Comparison of ENCODE assay signal across 8 cellular contexts in the genomic region with DNA sequence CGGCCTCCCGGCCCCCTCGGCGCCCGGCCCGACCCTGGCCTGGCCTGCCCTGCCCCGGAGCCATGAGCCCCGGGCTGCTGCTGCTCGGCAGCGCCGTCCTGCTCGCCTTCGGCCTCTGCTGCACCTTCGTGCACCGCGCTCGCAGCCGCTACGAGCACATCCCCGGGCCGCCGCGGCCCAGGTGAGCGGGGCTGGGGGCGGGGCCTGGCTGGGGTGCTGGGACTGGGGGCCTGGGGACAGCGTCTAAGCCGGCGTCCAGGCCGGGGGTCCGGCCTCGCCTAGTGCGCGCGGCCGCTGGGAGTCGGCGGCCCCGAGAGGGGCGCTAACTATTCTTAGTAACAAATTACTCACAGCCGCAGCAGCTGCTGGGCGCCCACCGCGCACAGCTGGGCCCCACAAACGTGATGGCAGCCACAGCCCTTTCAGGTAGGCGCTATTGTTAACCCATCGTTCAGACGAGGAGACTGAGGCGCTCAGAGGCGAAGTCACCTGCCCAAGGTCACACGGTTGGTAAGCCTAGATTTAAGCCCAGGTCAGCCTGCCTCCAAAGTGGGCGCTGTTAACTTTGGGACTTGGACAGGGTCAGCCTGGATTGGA. TPM values are rescaled to one million over a fixed set of nuclear protein-coding genes. Genes with fewer than 3 reads are reported as not detected.
DNase-seq lines count a peak whose midpoint lies in the region; ATAC-seq and TF ChIP-seq lines count a peak whose summit lies in the region.

No MANE protein-coding gene starts in this region.

- H3K9me3 ChIP-seq in colonic mucosa: no peaks in the 10 kb centered on the region
- no peaks in the 10 kb centered on the region for H3K9me3 ChIP-seq in osteoblast (ENCODE audit: low read depth, low read length)

- no peaks in the 10 kb centered on the region for H3K79me2 ChIP-seq in osteoblast (ENCODE audit: insufficient read depth, low read length)

- H4K20me1 ChIP-seq in osteoblast (ENCODE audit: insufficient read depth, low read length): no peaks in the 10 kb centered on the region

- peak overlapping the region; percentile 47 for H2AFZ ChIP-seq in osteoblast (ENCODE audit: low read length)

- POLR2A ChIA-PET in AG04449 (lab: Yijun Ruan, JAX): interaction anchor here (1.1 kb wide), 1 partner anchor 109 kb away, joined by 3 read pairs; the partner anchor contains the start of gene EML1

- DNase-seq in AG04449 (ENCODE audit: low read depth, low spot score) (no peak), colonic mucosa (no peak), osteoblast (ENCODE audit: insufficient read length, low spot score, missing footprints) (peak; percentile 86), sciatic nerve (ENCODE audit: low spot score) (no peak), NOMO-1 treated with dmso at 0.1 percent for 144 hours (lab: John Stamatoyannopoulos, UW; ENCODE audit: unreplicated experiment) (no peak), glomerular visceral epithelial cell (ENCODE audit: extremely low spot score) (no peak)

- CTCF ChIA-PET in AG04449 (lab: Yijun Ruan, JAX): interaction anchor here (0.6 to 2.8 kb wide), 13 partner anchors 10 to 215 kb away, joined by 3 to 19 read pairs (median 4); no protein-coding TSS in a partner anchor

- H3K4me2 ChIP-seq in osteoblast (ENCODE audit: insufficient read depth, low read length): peak overlapping the region; percentile 74

- H3K27ac ChIP-seq in colonic mucosa: no peak overlapping the region
- H3K27ac ChIP-seq in osteoblast (ENCODE audit: low read depth, low read length): no peak overlapping the region

- H3K27me3 ChIP-seq in colonic mucosa: no peaks in the 10 kb centered on the region
- peaks cover 11% of the 10 kb centered on the region for H3K27me3 ChIP-seq in osteoblast (ENCODE audit: insufficient read depth, low read length)

- H3K4me3 ChIP-seq in AG04449 (ENCODE audit: low read depth, low read length): peak overlapping the region; percentile 66
- H3K4me3 ChIP-seq in colonic mucosa: peak overlapping the region; percentile 60
- peak overlapping the region; percentile 73 for H3K4me3 ChIP-seq in osteoblast (ENCODE audit: insufficient read depth, low read length)

- ATAC-seq in GM18909 (IDR thresholded peaks at IDR 0.05; ENCODE audit: poor library complexity, unreplicated experiment) (peak; percentile 36), HG03457 (IDR thresholded peaks at IDR 0.05; ENCODE audit: unreplicated experiment) (peak; percentile 7), sciatic nerve (no peak)

- peaks cover 5% of the 10 kb centered on the region for H3K4me1 ChIP-seq in colonic mucosa
- H3K4me1 ChIP-seq in osteoblast (ENCODE audit: insufficient read depth, low read length): peaks cover 11% of the 10 kb centered on the region

- TF ChIP-seq CTCF in AG04449 (IDR thresholded peaks at IDR 0.05; ENCODE audit: insufficient read depth, low read length, missing control alignments) (no peak), colonic mucosa (IDR thresholded peaks at IDR 0.05) (no peak), osteoblast (IDR thresholded peaks at IDR 0.05; ENCODE audit: extremely low read depth, low read depth, low read length) (no peak)

- H3K9ac ChIP-seq in colonic mucosa (ENCODE audit: low read depth in 2 of 2, low read length in 2 of 2): peak overlapping the region; percentile 12 to 63

- intact Hi-C loops in colonic mucosa (cut with DNase I): loop anchor here (5.0 kb wide), 1 partner anchor 203 kb away; no protein-coding TSS in a partner anchor
- intact Hi-C loops in sciatic nerve (cut with DNase I): no loop called here

- H3K36me3 ChIP-seq in colonic mucosa (no peaks in the 10 kb centered on the region), osteoblast (ENCODE audit: insufficient read depth, low read length) (no peaks in the 10 kb centered on the region)

RNA-seq across cellular contexts. Expression of gene CYP46A1, which starts 0.4 kb away (rescaled TPM):
- total RNA-seq in colonic mucosa (under 1 TPM; 0.05 to 0.25 TPM), osteoblast (0.36 and 0.59 TPM in 2 replicates), sciatic nerve (2.5 TPM)

RNA-seq across cellular contexts. Expression of gene HHIPL1, which starts 39.5 kb away (rescaled TPM):
- total RNA-seq in colonic mucosa: under 1 TPM; 0.44 to 0.93 TPM
- total RNA-seq in osteoblast: 11.2 and 12.3 TPM in 2 replicates
- total RNA-seq in sciatic nerve: 4.2 TPM
